1 cellular context compared by ENCODE assay signal in the genomic region with DNA sequence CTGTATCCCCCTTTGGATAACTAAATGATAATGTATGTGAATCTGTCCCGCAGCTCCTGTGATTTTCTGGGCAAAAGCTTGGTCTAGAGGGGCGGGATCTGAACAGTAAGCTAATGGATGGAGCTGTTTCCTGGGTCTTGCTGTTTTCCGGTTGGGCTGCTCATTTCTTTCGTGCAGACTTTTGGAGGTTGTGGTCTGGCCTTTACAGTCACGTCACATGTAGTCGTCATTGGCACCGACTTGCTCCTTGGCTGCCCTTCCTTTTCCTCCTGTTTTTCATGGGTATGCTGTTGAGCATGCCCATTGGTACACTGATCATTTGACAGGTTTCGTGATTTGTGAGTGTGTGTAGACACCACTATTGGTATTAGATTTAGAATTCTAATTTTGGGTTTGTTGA.
TF ChIP-seq lines count a peak whose summit lies in the region.

No MANE protein-coding gene starts in this region.

TF ChIP-seq in SK-N-SH, 30 proteins besides CTCF, POLR2A, EP300 and RAD21 (continued from another document):
- TF ChIP-seq, protein P1, sequence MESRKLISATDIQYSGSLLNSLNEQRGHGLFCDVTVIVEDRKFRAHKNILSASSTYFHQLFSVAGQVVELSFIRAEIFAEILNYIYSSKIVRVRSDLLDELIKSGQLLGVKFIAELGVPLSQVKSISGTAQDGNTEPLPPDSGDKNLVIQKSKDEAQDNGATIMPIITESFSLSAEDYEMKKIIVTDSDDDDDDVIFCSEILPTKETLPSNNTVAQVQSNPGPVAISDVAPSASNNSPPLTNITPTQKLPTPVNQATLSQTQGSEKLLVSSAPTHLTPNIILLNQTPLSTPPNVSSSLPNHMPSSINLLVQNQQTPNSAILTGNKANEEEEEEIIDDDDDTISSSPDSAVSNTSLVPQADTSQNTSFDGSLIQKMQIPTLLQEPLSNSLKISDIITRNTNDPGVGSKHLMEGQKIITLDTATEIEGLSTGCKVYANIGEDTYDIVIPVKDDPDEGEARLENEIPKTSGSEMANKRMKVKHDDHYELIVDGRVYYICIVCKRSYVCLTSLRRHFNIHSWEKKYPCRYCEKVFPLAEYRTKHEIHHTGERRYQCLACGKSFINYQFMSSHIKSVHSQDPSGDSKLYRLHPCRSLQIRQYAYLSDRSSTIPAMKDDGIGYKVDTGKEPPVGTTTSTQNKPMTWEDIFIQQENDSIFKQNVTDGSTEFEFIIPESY (IDR thresholded peaks at IDR 0.05; ENCODE audit: borderline replicate concordance, low read depth), result no peak
- TF ChIP-seq JUND (IDR thresholded peaks at IDR 0.05), result no peak
- TF ChIP-seq, protein P2, sequence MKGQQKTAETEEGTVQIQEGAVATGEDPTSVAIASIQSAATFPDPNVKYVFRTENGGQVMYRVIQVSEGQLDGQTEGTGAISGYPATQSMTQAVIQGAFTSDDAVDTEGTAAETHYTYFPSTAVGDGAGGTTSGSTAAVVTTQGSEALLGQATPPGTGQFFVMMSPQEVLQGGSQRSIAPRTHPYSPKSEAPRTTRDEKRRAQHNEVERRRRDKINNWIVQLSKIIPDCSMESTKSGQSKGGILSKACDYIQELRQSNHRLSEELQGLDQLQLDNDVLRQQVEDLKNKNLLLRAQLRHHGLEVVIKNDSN (IDR thresholded peaks at IDR 0.05; ENCODE audit: borderline replicate concordance, low read depth), result no peak
- TF ChIP-seq, protein P3, sequence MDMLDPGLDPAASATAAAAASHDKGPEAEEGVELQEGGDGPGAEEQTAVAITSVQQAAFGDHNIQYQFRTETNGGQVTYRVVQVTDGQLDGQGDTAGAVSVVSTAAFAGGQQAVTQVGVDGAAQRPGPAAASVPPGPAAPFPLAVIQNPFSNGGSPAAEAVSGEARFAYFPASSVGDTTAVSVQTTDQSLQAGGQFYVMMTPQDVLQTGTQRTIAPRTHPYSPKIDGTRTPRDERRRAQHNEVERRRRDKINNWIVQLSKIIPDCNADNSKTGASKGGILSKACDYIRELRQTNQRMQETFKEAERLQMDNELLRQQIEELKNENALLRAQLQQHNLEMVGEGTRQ (IDR thresholded peaks at IDR 0.05; ENCODE audit: borderline replicate concordance, low read depth, low read length), result no peak
